In genomic region chr18:47970664-47971523, GRCh38 we compare ENCODE assay signal across 1 cellular context.
TF ChIP-seq lines count a peak whose summit lies in the region.

No MANE protein-coding gene starts in this region.

TF ChIP-seq in H1, 55 proteins besides CTCF, POLR2A, EP300 and RAD21 (continued from another document):
- no peak for TF ChIP-seq EGR1 (IDR thresholded peaks at IDR 0.05; ENCODE audit: borderline replicate concordance, low read depth, low read length)
